In the genomic region with DNA sequence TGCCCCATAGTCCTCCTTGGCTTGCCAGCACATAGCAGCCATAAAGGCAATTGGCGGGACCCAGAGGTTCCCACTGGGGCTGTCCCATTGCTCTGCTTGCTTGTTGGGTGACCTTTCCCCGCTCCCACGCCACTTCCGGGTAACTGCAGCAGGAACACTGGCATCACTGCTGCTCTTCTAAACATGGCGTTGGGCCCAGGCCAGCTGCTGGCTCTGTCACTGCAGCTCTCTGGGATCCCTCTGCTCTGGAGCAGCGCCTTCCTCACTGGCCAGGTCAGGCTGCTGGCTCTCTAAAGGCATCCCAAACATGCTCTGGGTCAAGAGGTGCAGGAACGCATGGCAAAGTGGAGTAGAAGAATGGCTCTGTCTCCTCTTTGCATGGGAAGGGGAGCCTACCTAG, we compare ENCODE assay signal across 19 cellular contexts.
DNase-seq lines count a peak whose midpoint lies in the region; ATAC-seq, FAIRE-seq and TF ChIP-seq lines count a peak whose summit lies in the region.
"Had no signal": no experiment of that assay in that cellular context is flagged by ENCODE, and none has a peak within 500 bp of the region (broad histone marks: within the 10 kb centered on the region; RNA-seq: fewer than 3 reads in every experiment).

No MANE protein-coding gene starts in this region.

- no TSS peak for BruUV-seq in HCT116 (replicated peaks; lab: Mats Ljungman, UMichigan)

- CTCF ChIA-PET in HCT116 (lab: Charles Lee) (no interaction called here), H1 (lab: Charles Lee; ENCODE audit: partially characterized antibody) (interaction anchor here (1.3 to 1.4 kb wide), 2 partner anchors 9 to 93 kb away, joined by 3 to 4 read pairs; partner anchors contain the start of gene DRD1)

- H2BK120ac ChIP-seq in H1 (replicated peaks; ENCODE audit: low read depth, low read length): no peak overlapping the region
- H2BK120ac ChIP-seq in neuronal stem cell (ENCODE audit: low read depth, low read length): no peak overlapping the region

- 73% methylated on average over 4 of the region's 7 CpGs; no CpG with 5 or more reads in 1 of the 2 experiments for WGBS in H1 (ENCODE audit: extremely low coverage in 1 of 2, insufficient coverage in 1 of 2, insufficient read length in 1 of 2, insufficient replicate concordance in 2 of 2, low coverage in 1 of 2, low lambda C conversion rate in 2 of 2, missing lambda C conversion rate in 1 of 2), 2 experiments
- no CpG with 5 or more reads among the region's 7 CpGs for WGBS in neuronal stem cell (ENCODE audit: extremely low coverage in 2 of 2, insufficient read length in 2 of 2, insufficient replicate concordance in 1 of 2), 2 donors

- DNase-seq in NCI-H2029 (lab: John Stamatoyannopoulos, UW) (peak; percentile 9), NCI-H2029 treated with DMSO at 0.1 percent for 48 hours (lab: John Stamatoyannopoulos, UW) (no peak), HCT116 (ENCODE audit: low read depth, low spot score) (no peak), H1 (ENCODE audit: low read depth in 1 of 2, low spot score in 2 of 2) (no peak), neuronal stem cell (ENCODE audit: low spot score) (no peak), NCI-H1092 (lab: John Stamatoyannopoulos, UW) (no peak), NK-92 (lab: John Stamatoyannopoulos, UW; ENCODE audit: unreplicated experiment) (no peak)
- DNase-seq: 8988T, ACHN, Calu3, NCI-H1105, NCI-H1436 treated with DMSO at 0.1 percent for 48 hours, NCI-H187 treated with DMSO at 0.1 percent for 48 hours, NCI-H446 treated with DMSO at 0.1 percent for 48 hours, NCI-H82, Peyer's patch, SK-N-SH had no signal

- RAD21 ChIA-PET in HCT116 (lab: Charles Lee; ENCODE audit: low non-redundant PET in 1 of 2, low total read pairs in 2 of 2, uncharacterized antibody in 2 of 2, unreplicated experiment in 2 of 2): no interaction called here

- no peak overlapping the region for H4K8ac ChIP-seq in H1 (ENCODE audit: extremely low read depth, insufficient read depth, low read length)
- peak overlapping the region; percentile 27 for H4K8ac ChIP-seq in neuronal stem cell (ENCODE audit: low read depth, low read length)

- H3K4ac ChIP-seq in H1 (replicated peaks; ENCODE audit: insufficient read length, low read depth, low read length): no peak overlapping the region
- H3K4ac ChIP-seq in neuronal stem cell (ENCODE audit: low read length): no peak overlapping the region

- H3K14ac ChIP-seq in H1 (ENCODE audit: insufficient read length) (no peak overlapping the region), neuronal stem cell (ENCODE audit: low read length) (no peak overlapping the region)

- H2AFZ ChIP-seq in HCT116 (ENCODE audit: low read depth, low read length, poor library complexity, severe bottlenecking) (no peak overlapping the region), H1 (ENCODE audit: low read length) (no peak overlapping the region), neuronal stem cell (ENCODE audit: low read length) (no peak overlapping the region)

- H3K23ac ChIP-seq in H1 (ENCODE audit: insufficient read length): no peak overlapping the region
- no peak overlapping the region for H3K23ac ChIP-seq in neuronal stem cell (ENCODE audit: low read depth, low read length, poor library complexity)

- TF ChIP-seq POLR2A in HCT116 (IDR thresholded peaks at IDR 0.05; ENCODE audit: borderline replicate concordance, extremely low read depth, insufficient read depth, insufficient read length): no peak
- TF ChIP-seq POLR2A in H1 (IDR thresholded peaks at IDR 0.05; ENCODE audit: control extremely low read depth in 1 of 2, low read depth in 2 of 2, low read length in 2 of 2): no peak

- no peaks in the 10 kb centered on the region for H3K79me2 ChIP-seq in HCT116 (ENCODE audit: insufficient read depth, low read length)
- H3K79me2 ChIP-seq in H1 (ENCODE audit: control insufficient read depth in 1 of 2, insufficient read depth in 2 of 2, low read length in 2 of 2): no peaks in the 10 kb centered on the region

- intact Hi-C loops in HCT116 (cut with micrococcal nuclease): no loop called here

- TF ChIP-seq CTCF in HCT116 (IDR thresholded peaks at IDR 0.05 in 2 of 3, conservative IDR thresholded peaks at IDR 0.05 in 1 of 3; ENCODE audit: borderline replicate concordance in 1 of 3, insufficient read depth in 1 of 3, low read depth in 2 of 3, low read length in 2 of 3) (no peak), H1 (IDR thresholded peaks at IDR 0.05; ENCODE audit: control extremely low read depth in 1 of 3, insufficient read depth in 1 of 3, low read depth in 1 of 3, low read length in 3 of 3) (no peak)

- no peak overlapping the region for H3K56ac ChIP-seq in H1 (replicated peaks; ENCODE audit: insufficient read length, low read depth, low read length)

- H4K20me1 ChIP-seq in HCT116 (ENCODE audit: insufficient read depth): no peaks in the 10 kb centered on the region
- H4K20me1 ChIP-seq in H1 (replicated peaks in 1 of 2; ENCODE audit: control insufficient read depth in 1 of 2, insufficient read depth in 2 of 2, low read length in 2 of 2): no peaks in the 10 kb centered on the region

- H3K36me3 ChIP-seq in HCT116 (ENCODE audit: control insufficient read depth in 1 of 2, insufficient read depth in 2 of 2, low read length in 2 of 2) (no peaks in the 10 kb centered on the region), H1 (ENCODE audit: control insufficient read depth in 2 of 4, insufficient read depth in 4 of 4, low read length in 3 of 4) (no peaks in the 10 kb centered on the region), neuronal stem cell (replicated peaks in 1 of 2; ENCODE audit: control insufficient read depth in 2 of 2, insufficient read depth in 2 of 2, low read length in 2 of 2) (no peaks in the 10 kb centered on the region)
- H3K36me3 ChIP-seq: Peyer's patch had no signal

- peaks cover 18 to 45% of the 10 kb centered on the region in 2 experiments for H3K4me1 ChIP-seq in HCT116 (ENCODE audit: control insufficient read depth in 1 of 2, insufficient read depth in 2 of 2, low read length in 2 of 2)
- H3K4me1 ChIP-seq in H1 (replicated peaks in 1 of 4; ENCODE audit: control insufficient read depth in 3 of 4, insufficient read depth in 4 of 4, low read length in 3 of 4): peaks cover 0 to 9% (median 2%) of the 10 kb centered on the region in 4 experiments; a peak in 4 of 7 replicates
- H3K4me1 ChIP-seq in neuronal stem cell (ENCODE audit: control insufficient read depth in 2 of 2, insufficient read depth in 1 of 2, low read depth in 1 of 2, low read length in 2 of 2): peaks cover 0 to 6% of the 10 kb centered on the region in 2 donors
- H3K4me1 ChIP-seq: Peyer's patch had no signal

- FAIRE-seq in H1 (lab: Jason Lieb, UNC): no peak
- FAIRE-seq: GM19239 had no signal

- no peaks in the 10 kb centered on the region for H3K9me2 ChIP-seq in HCT116 (ENCODE audit: insufficient read depth)
- H3K9me2 ChIP-seq: SK-N-SH had no signal

- TF ChIP-seq RAD21 in HCT116 (IDR thresholded peaks at IDR 0.05; ENCODE audit: low read depth): no peak
- TF ChIP-seq RAD21 in H1 (IDR thresholded peaks at IDR 0.05 in 1 of 2, conservative IDR thresholded peaks at IDR 0.05 in 1 of 2; ENCODE audit: low read depth in 2 of 2, low read length in 2 of 2): no peak

- H3K18ac ChIP-seq in H1 (ENCODE audit: extremely low read depth, low read length) (no peak overlapping the region), neuronal stem cell (ENCODE audit: low read length) (peak overlapping the region; percentile 27)

- H3K27me3 ChIP-seq in HCT116 (ENCODE audit: insufficient read depth, low read length): peaks cover 13% of the 10 kb centered on the region; the same call in 1 of the 2 replicates
- H3K27me3 ChIP-seq in H1 (replicated peaks in 1 of 4; ENCODE audit: control insufficient read depth in 3 of 4, extremely low read depth in 1 of 4, insufficient read depth in 3 of 4, low read length in 3 of 4): no peaks in the 10 kb centered on the region
- no peaks in the 10 kb centered on the region for H3K27me3 ChIP-seq in neuronal stem cell (ENCODE audit: control insufficient read depth in 3 of 3, insufficient read depth in 3 of 3, low read depth in 1 of 3, low read length in 3 of 3)
- H3K27me3 ChIP-seq: Peyer's patch had no signal

- ATAC-seq in HCT116: no peak

- H2BK20ac ChIP-seq in H1 (ENCODE audit: low read length): no peak overlapping the region

- no peak for TF ChIP-seq EP300 in H1 (IDR thresholded peaks at IDR 0.05; ENCODE audit: borderline replicate concordance in 1 of 2, low read depth in 2 of 2, low read length in 2 of 2)

- no peaks in the 10 kb centered on the region for H3K23me2 ChIP-seq in H1 (ENCODE audit: low read depth, low read length)

- no peak overlapping the region for H3K4me3 ChIP-seq in HCT116 (replicated peaks in 1 of 2; ENCODE audit: low read depth in 1 of 2, low read length in 2 of 2)
- no peak overlapping the region for H3K4me3 ChIP-seq in H1 (ENCODE audit: extremely low read depth in 1 of 4, insufficient read depth in 2 of 4, low read depth in 3 of 4, low read length in 4 of 4)
- H3K4me3 ChIP-seq in neuronal stem cell (ENCODE audit: low read length in 2 of 2): no peak overlapping the region
- H3K4me3 ChIP-seq: Peyer's patch had no signal

- H3K27ac ChIP-seq in HCT116 (ENCODE audit: low read depth, low read length): peak overlapping the region; percentile 21; the same call in 1 of the 2 replicates
- no peak overlapping the region for H3K27ac ChIP-seq in H1 (ENCODE audit: low read depth, low read length)
- H3K27ac ChIP-seq in neuronal stem cell (replicated peaks; ENCODE audit: low read length): no peak overlapping the region
- H3K27ac ChIP-seq: HL-60, Peyer's patch had no signal

- H4K91ac ChIP-seq in H1 (replicated peaks; ENCODE audit: insufficient read length, low read length) (no peak overlapping the region), neuronal stem cell (ENCODE audit: low read depth, low read length, poor library complexity) (no peak overlapping the region)

- no peak overlapping the region for H3K9ac ChIP-seq in HCT116 (ENCODE audit: low read length)
- H3K9ac ChIP-seq in H1 (replicated peaks in 1 of 4; ENCODE audit: extremely low read depth in 1 of 4, low read depth in 3 of 4, low read length in 3 of 4): no peak overlapping the region
- H3K9ac ChIP-seq in neuronal stem cell (ENCODE audit: low read depth, low read length, poor library complexity): peak overlapping the region; percentile 36
- H3K9ac ChIP-seq: SK-N-SH had no signal

- no peak overlapping the region for H4K5ac ChIP-seq in H1 (ENCODE audit: insufficient read length, low read depth, low read length)

- H3K9me3 ChIP-seq in HCT116 (ENCODE audit: control insufficient read depth in 1 of 2, insufficient read depth in 1 of 2, low read depth in 1 of 2, low read length in 2 of 2): no peaks in the 10 kb centered on the region
- no peaks in the 10 kb centered on the region for H3K9me3 ChIP-seq in H1 (ENCODE audit: insufficient read depth in 2 of 2, low read depth in 1 of 2, low read length in 1 of 2)
- H3K9me3 ChIP-seq in neuronal stem cell (replicated peaks in 1 of 2; ENCODE audit: control insufficient read depth in 2 of 2, insufficient read depth in 1 of 2, low read depth in 1 of 2, low read length in 2 of 2): no peaks in the 10 kb centered on the region
- H3K9me3 ChIP-seq: Peyer's patch, SK-N-SH had no signal

- H3K4me2 ChIP-seq in HCT116 (ENCODE audit: low read length) (no peak overlapping the region), H1 (ENCODE audit: insufficient read depth in 1 of 2, low read depth in 2 of 2, low read length in 2 of 2) (no peak overlapping the region), neuronal stem cell (ENCODE audit: insufficient read depth, low read length, poor library complexity, severe bottlenecking) (no peak overlapping the region)
- H3K4me2 ChIP-seq: SK-N-SH had no signal

- H2BK5ac ChIP-seq in H1 (ENCODE audit: low read depth, low read length) (no peak overlapping the region), neuronal stem cell (ENCODE audit: low read length) (no peak overlapping the region)

- H2AK5ac ChIP-seq in H1 (ENCODE audit: low read depth, low read length) (no peak overlapping the region), neuronal stem cell (ENCODE audit: low read depth, low read length) (no peak overlapping the region)

- H2BK12ac ChIP-seq in H1 (ENCODE audit: low read depth, low read length) (0 out of 2 replicates have a peak overlapping the region, but pooled peaks have one; percentile 5), neuronal stem cell (ENCODE audit: low read length) (no peak overlapping the region)

- no peak overlapping the region for H2BK15ac ChIP-seq in H1 (ENCODE audit: low read length)
- H2BK15ac ChIP-seq in neuronal stem cell (ENCODE audit: low read length): no peak overlapping the region

- POLR2A ChIA-PET in HCT116 (lab: Charles Lee): no interaction called here
- POLR2A ChIA-PET in H1 (lab: Charles Lee; ENCODE audit: partially characterized antibody): no interaction called here

- H3K79me1 ChIP-seq in H1 (ENCODE audit: low read depth, low read length) (no peaks in the 10 kb centered on the region), neuronal stem cell (ENCODE audit: low read depth, low read length) (no peaks in the 10 kb centered on the region)
